In the genomic region with DNA sequence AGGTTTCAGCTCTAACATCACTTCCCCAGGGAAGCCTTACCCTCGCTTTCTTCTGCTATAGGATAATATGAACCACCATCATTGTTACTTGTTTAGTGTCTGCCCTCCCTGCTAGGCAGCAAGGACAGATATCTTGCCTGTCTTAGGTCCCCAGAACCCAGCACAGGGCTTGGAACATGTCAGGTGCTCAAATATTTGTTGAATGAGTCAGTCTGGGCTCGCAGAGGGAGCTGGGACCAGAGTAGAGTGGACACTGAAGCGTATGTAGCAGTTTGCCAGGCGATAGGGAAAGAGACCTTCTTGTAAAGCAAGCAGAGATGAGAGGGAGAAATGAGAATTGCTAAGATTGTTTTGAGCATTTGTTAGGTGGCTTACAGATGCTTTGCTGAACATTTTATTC, we compare ENCODE assay signal across 1 cellular context.
TF ChIP-seq lines count a peak whose summit lies in the region.

No MANE protein-coding gene starts in this region.

TF ChIP-seq in HepG2, 621 proteins besides CTCF, POLR2A, EP300 and RAD21 (continued from another document and continues in another):
- TF ChIP-seq, protein P1, sequence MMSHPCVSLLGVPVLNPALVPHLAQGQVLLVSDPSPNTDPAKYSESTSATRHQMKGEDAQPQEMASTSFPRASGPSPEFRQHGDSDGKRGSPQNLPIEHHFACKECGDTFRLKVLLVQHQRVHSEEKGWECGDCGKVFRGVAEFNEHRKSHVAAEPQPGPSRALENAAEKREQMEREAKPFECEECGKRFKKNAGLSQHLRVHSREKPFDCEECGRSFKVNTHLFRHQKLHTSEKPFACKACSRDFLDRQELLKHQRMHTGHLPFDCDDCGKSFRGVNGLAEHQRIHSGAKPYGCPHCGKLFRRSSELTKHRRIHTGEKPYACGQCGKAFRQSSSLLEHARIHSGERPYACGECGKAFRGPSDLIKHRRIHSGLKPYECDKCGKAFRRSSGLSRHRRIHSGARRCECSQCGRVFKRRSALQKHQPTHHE (CRISPR knock-in tag; IDR thresholded peaks at IDR 0.05; ENCODE audit: borderline replicate concordance), result no peak
- TF ChIP-seq ZNF839 (CRISPR knock-in tag; IDR thresholded peaks at IDR 0.05; ENCODE audit: borderline replicate concordance), result no peak
- TF ChIP-seq ZFP36L1 (CRISPR knock-in tag; IDR thresholded peaks at IDR 0.05), result no peak
- TF ChIP-seq POGK (CRISPR knock-in tag; conservative IDR thresholded peaks at IDR 0.05), result no peak
- TF ChIP-seq ZKSCAN1 (IDR thresholded peaks at IDR 0.05; ENCODE audit: low read length), result no peak
- no peak for TF ChIP-seq SNRNP70 (IDR thresholded peaks at IDR 0.05; ENCODE audit: low read depth, low read length)
- no peak for TF ChIP-seq PTBP1 (IDR thresholded peaks at IDR 0.05; ENCODE audit: low read depth, low read length, poor library complexity, severe bottlenecking)
- TF ChIP-seq FOXA3 (CRISPR knock-in tag; IDR thresholded peaks at IDR 0.05), result peak; percentile 35; the same call in 1 of the 2 replicates
- no peak for TF ChIP-seq ZNF570 (CRISPR knock-in tag; IDR thresholded peaks at IDR 0.05; ENCODE audit: borderline replicate concordance)
- TF ChIP-seq TBL1XR1 (IDR thresholded peaks at IDR 0.05; ENCODE audit: borderline replicate concordance, low read length, partially characterized antibody), result no peak
- no peak for TF ChIP-seq CENPBD1 (CRISPR knock-in tag; IDR thresholded peaks at IDR 0.05; ENCODE audit: borderline replicate concordance, low read depth)
- TF ChIP-seq PAX8 (CRISPR knock-in tag; IDR thresholded peaks at IDR 0.05; ENCODE audit: borderline replicate concordance), result no peak
- no peak for TF ChIP-seq PLRG1 (conservative IDR thresholded peaks at IDR 0.05)
- TF ChIP-seq CREBL2 (CRISPR knock-in tag; IDR thresholded peaks at IDR 0.05; ENCODE audit: borderline replicate concordance), result no peak
- TF ChIP-seq DPF2 (CRISPR knock-in tag; IDR thresholded peaks at IDR 0.05; ENCODE audit: borderline replicate concordance, low read depth), result peak; percentile 55; the same call in 1 of the 2 replicates
- no peak for TF ChIP-seq ZFP62 (CRISPR knock-in tag; IDR thresholded peaks at IDR 0.05)
- TF ChIP-seq ZNF652 (CRISPR knock-in tag; IDR thresholded peaks at IDR 0.05; ENCODE audit: borderline replicate concordance, low read depth), result no peak
- 0 out of 2 replicates have a peak, but pooled peaks have one; percentile 37 for TF ChIP-seq ZNF280D (CRISPR knock-in tag; IDR thresholded peaks at IDR 0.05)
- no peak for TF ChIP-seq ZNF317 (CRISPR knock-in tag; IDR thresholded peaks at IDR 0.05)
- no peak for TF ChIP-seq SYNCRIP (IDR thresholded peaks at IDR 0.05; ENCODE audit: insufficient read depth, low read depth, low read length)
- TF ChIP-seq TFDP1 (CRISPR knock-in tag; IDR thresholded peaks at IDR 0.05; ENCODE audit: borderline replicate concordance), result no peak
- TF ChIP-seq BORCS8-MEF2B (CRISPR knock-in tag; IDR thresholded peaks at IDR 0.05), result no peak
- no peak for TF ChIP-seq GPN1 (CRISPR knock-in tag; IDR thresholded peaks at IDR 0.05; ENCODE audit: borderline replicate concordance)
- no peak for TF ChIP-seq FLYWCH1 (CRISPR knock-in tag; IDR thresholded peaks at IDR 0.05)
- TF ChIP-seq ZNF264 (CRISPR knock-in tag; IDR thresholded peaks at IDR 0.05), result no peak
- TF ChIP-seq MXD4 (CRISPR knock-in tag; IDR thresholded peaks at IDR 0.05), result no peak
- TF ChIP-seq KLF13 (CRISPR knock-in tag; IDR thresholded peaks at IDR 0.05), result no peak
- no peak for TF ChIP-seq HOXA7 (CRISPR knock-in tag; IDR thresholded peaks at IDR 0.05)
- TF ChIP-seq, protein P2, sequence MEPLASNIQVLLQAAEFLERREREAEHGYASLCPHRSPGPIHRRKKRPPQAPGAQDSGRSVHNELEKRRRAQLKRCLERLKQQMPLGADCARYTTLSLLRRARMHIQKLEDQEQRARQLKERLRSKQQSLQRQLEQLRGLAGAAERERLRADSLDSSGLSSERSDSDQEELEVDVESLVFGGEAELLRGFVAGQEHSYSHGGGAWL (CRISPR knock-in tag; IDR thresholded peaks at IDR 0.05), result no peak
- TF ChIP-seq ZNF414 (CRISPR knock-in tag; IDR thresholded peaks at IDR 0.05), result no peak
- TF ChIP-seq DNMT1 (CRISPR knock-in tag; IDR thresholded peaks at IDR 0.05), result no peak
- no peak for TF ChIP-seq ZNF20 (CRISPR knock-in tag; IDR thresholded peaks at IDR 0.05)
- TF ChIP-seq, protein P3, sequence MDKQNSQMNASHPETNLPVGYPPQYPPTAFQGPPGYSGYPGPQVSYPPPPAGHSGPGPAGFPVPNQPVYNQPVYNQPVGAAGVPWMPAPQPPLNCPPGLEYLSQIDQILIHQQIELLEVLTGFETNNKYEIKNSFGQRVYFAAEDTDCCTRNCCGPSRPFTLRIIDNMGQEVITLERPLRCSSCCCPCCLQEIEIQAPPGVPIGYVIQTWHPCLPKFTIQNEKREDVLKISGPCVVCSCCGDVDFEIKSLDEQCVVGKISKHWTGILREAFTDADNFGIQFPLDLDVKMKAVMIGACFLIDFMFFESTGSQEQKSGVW (CRISPR knock-in tag; IDR thresholded peaks at IDR 0.05; ENCODE audit: borderline replicate concordance), result no peak
- TF ChIP-seq HOXD1 (CRISPR knock-in tag; IDR thresholded peaks at IDR 0.05), result no peak
- no peak for TF ChIP-seq ZNF142 (CRISPR knock-in tag; IDR thresholded peaks at IDR 0.05)
- peak; percentile 24; the same call in 1 of the 2 replicates for TF ChIP-seq AHDC1 (CRISPR knock-in tag; IDR thresholded peaks at IDR 0.05; ENCODE audit: borderline replicate concordance)
